ENCODE assay signal across 27 cellular contexts in the genomic region with DNA sequence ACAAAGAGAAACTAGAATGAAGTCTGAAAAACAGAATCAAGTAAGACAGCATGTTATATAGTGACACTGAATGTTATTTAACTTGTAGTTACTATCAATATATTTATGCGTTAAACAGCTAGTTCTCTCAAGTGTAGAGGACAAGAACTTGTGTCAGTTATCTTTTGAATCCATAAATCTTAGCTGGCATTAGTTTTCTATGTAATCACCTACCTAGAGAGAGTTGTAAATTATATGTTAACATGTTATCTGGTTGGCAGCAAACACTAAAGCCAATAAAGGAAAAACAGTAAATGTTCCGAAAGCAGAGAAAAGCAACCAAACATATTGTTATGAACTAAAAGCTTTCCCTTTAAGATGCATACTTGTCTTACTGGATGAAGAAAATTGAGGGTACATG. TPM values are rescaled to one million over a fixed set of nuclear protein-coding genes. Genes with fewer than 3 reads are reported as not detected.
"Had no signal": no experiment of that assay in that cellular context is flagged by ENCODE, and none has a peak within 500 bp of the region (broad histone marks: within the 10 kb centered on the region; RNA-seq: fewer than 3 reads in every experiment).

No MANE protein-coding gene starts in this region.

- H3K27me3 ChIP-seq: neutrophil, right lobe of liver, sigmoid colon, stomach, thyroid gland, tibial nerve, upper lobe of left lung, vagina had no signal

- DNase-seq: nephron progenitor cell; nucleus accumbens; posterior cingulate gyrus; psoas muscle; right cardiac atrium; right lobe of liver; sigmoid colon; small intestine; stimulated activated CD4-positive, alpha-beta T cell treated with anti-CD3 and anti-CD28 coated beads, Interleukin-15, amount 100 ng/mL, for 24 hours; stimulated activated CD4-positive, alpha-beta T cell treated with anti-CD3 and anti-CD28 coated beads, Interleukin-2, amount 100 ng/mL, for 24 hours; stimulated activated CD4-positive, alpha-beta T cell treated with anti-CD3 and anti-CD28 coated beads, Interleukin-2, amount 100 ng/mL, for 48 hours; stimulated activated CD4-positive, alpha-beta T cell treated with anti-CD3 and anti-CD28 coated beads, Interleukin-4, amount 100 ng/mL, for 24 hours; stimulated activated naive B cell treated with anti-CD40 and anti-IgM and Interleukin-4, amounts not matched to agents 10 μg/mL and 1 μg/mL and 100 μg/mL, for 72 hours; stimulated activated naive CD4-positive, alpha-beta T cell treated with Interleukin-2 at 50 U/mL for 16 hours; stomach; thyroid gland; trophoblast cell; upper lobe of left lung had no signal

- H3K27ac ChIP-seq: parathyroid adenoma, psoas muscle, right lobe of liver, sigmoid colon, stomach, thoracic aorta, thyroid gland, tibial nerve, upper lobe of left lung, vagina had no signal

- H2AFZ ChIP-seq: parathyroid adenoma had no signal

- H3K4me3 ChIP-seq: psoas muscle, right lobe of liver, sigmoid colon, stomach, thoracic aorta, thyroid gland, tibial nerve, upper lobe of left lung, vagina had no signal

- H3K79me2 ChIP-seq: parathyroid adenoma had no signal

- FAIRE-seq: small intestine, urothelium cell line had no signal

- H3K9ac ChIP-seq: parathyroid adenoma had no signal

- H3K36me3 ChIP-seq: neutrophil, right lobe of liver, sigmoid colon, thoracic aorta, thyroid gland, tibial nerve, upper lobe of left lung, vagina had no signal

- ATAC-seq: natural killer cell treated with Interleukin-12 subunit alpha and Interleukin-12 subunit beta and Interleukin-15 and Interleukin-18, amount 100 ng/mL, for 72 hours; psoas muscle; right cardiac atrium; right lobe of liver; stimulated activated effector memory CD8-positive, alpha-beta T cell treated with anti-CD3 and anti-CD28 coated beads, Interleukin-12 subunit alpha, Interleukin-12 subunit beta, amount 100 ng/mL, for 72 hours; stimulated activated naive B cell treated with anti-CD40 and anti-IgM and Interleukin-4, amounts not matched to agents 10 μg/mL and 1 μg/mL and 100 μg/mL, for 72 hours had no signal

- H3K4me1 ChIP-seq: parathyroid adenoma, psoas muscle, right lobe of liver, sigmoid colon, stomach, tibial nerve, upper lobe of left lung, vagina had no signal

- H3K9me3 ChIP-seq: neutrophil, psoas muscle, right lobe of liver, sigmoid colon, stomach, thoracic aorta, thyroid gland, tibial nerve, upper lobe of left lung, vagina had no signal

RNA-seq across cellular contexts. Expression of gene SLC18A2, which starts 36.8 kb away (rescaled TPM):
- total RNA-seq: osteocyte had no signal
